Comparison of ENCODE assay signal across 11 cellular contexts in genomic region chr9:79592736-79593493, GRCh38. TPM values are rescaled to one million over a fixed set of nuclear protein-coding genes. Genes with fewer than 3 reads are reported as not detected.
A peak's percentile ranks its signal among the peaks of the same experiment; 100 is the strongest.
DNase-seq lines count a peak whose midpoint lies in the region; ATAC-seq and TF ChIP-seq lines count a peak whose summit lies in the region.
"Had no signal": no experiment of that assay in that cellular context is flagged by ENCODE, and none has a peak within 500 bp of the region (broad histone marks: within the 10 kb centered on the region; RNA-seq: fewer than 3 reads in every experiment).

No MANE protein-coding gene starts in this region.

- intact Hi-C loops in right lobe of liver (cut with DNase I) (no loop called here), left cardiac atrium (cut with DNase I) (no loop called here), prostate gland (cut with DNase I) (no loop called here)

- H3K27ac ChIP-seq in right lobe of liver (no peak overlapping the region), prostate gland (no peak overlapping the region)
- H3K27ac ChIP-seq: lower lobe of right lung had no signal

- H3K36me3 ChIP-seq in right lobe of liver = no peaks in the 10 kb centered on the region
- no peaks in the 10 kb centered on the region for H3K36me3 ChIP-seq in prostate gland
- H3K36me3 ChIP-seq: lower lobe of right lung had no signal

- peaks cover 39% of the 10 kb centered on the region for H3K36me3 Mint-ChIP-seq in T-helper 2 cell treated with Interferon-gamma antibody and Interleukin-4, amounts not matched to agents 5 μg/mL and 100 μg/mL, for 36 hours (ENCODE audit: low read depth)

- no peaks in the 10 kb centered on the region for H3K4me1 ChIP-seq in right lobe of liver
- H3K4me1 ChIP-seq in prostate gland (replicated peaks) = no peaks in the 10 kb centered on the region

- DNase-seq in T-helper 2 cell treated with Interferon-gamma antibody and Interleukin-4, amounts not matched to agents 5 μg/mL and 100 μg/mL, for 36 hours (ENCODE audit: low spot score) = peak; percentile 53
- no peak for DNase-seq in right lobe of liver
- no peak for DNase-seq in left cardiac atrium
- no peak for DNase-seq in prostate gland (ENCODE audit: low spot score)
- no peak for DNase-seq in stimulated activated naive CD4-positive, alpha-beta T cell treated with Interleukin-2 at 50 U/mL for 16 hours (lab: John Stamatoyannopoulos, UW)
- DNase-seq: aorta, lower lobe of right lung, NCI-H226 had no signal

- 58% methylated on average over 4 of the region's 4 CpGs for WGBS in right lobe of liver (ENCODE audit: insufficient coverage, low coverage, low lambda C conversion rate, missing lambda C conversion rate)
- 78% methylated on average over 4 of the region's 4 CpGs for WGBS in prostate gland

- peaks cover 54% of the 10 kb centered on the region for H3K4me1 Mint-ChIP-seq in T-helper 2 cell treated with Interferon-gamma antibody and Interleukin-4, amounts not matched to agents 5 μg/mL and 100 μg/mL, for 36 hours (ENCODE audit: low read depth)

- H3K9me3 ChIP-seq in right lobe of liver (no peaks in the 10 kb centered on the region), prostate gland (no peaks in the 10 kb centered on the region)
- H3K9me3 ChIP-seq: lower lobe of right lung had no signal

- H3K4me3 ChIP-seq in right lobe of liver (no peak overlapping the region), prostate gland (no peak overlapping the region)
- H3K4me3 ChIP-seq: lower lobe of right lung had no signal

- TF ChIP-seq POLR2A in right lobe of liver (IDR thresholded peaks at IDR 0.05) (no peak), prostate gland (IDR thresholded peaks at IDR 0.05) (no peak)

- peaks cover 13% of the 10 kb centered on the region for H3K27me3 Mint-ChIP-seq in T-helper 2 cell treated with Interferon-gamma antibody and Interleukin-4, amounts not matched to agents 5 μg/mL and 100 μg/mL, for 36 hours (ENCODE audit: low read depth)

- H3K9me3 Mint-ChIP-seq in T-helper 2 cell treated with Interferon-gamma antibody and Interleukin-4, amounts not matched to agents 5 μg/mL and 100 μg/mL, for 36 hours = no peaks in the 10 kb centered on the region

- TF ChIP-seq CTCF in right lobe of liver (IDR thresholded peaks at IDR 0.05) = no peak
- TF ChIP-seq CTCF in prostate gland (IDR thresholded peaks at IDR 0.05) = no peak

- peak; percentile 54 for ATAC-seq in GM18498 (IDR thresholded peaks at IDR 0.05; ENCODE audit: unreplicated experiment)
- ATAC-seq in HG02759 (IDR thresholded peaks at IDR 0.05; ENCODE audit: unreplicated experiment) = peak; percentile 70
- ATAC-seq in right lobe of liver = peak in 3 of 4 donors; percentile 23 to 50 (median 48)
- ATAC-seq in GM18861 (IDR thresholded peaks at IDR 0.05; ENCODE audit: unreplicated experiment) = no peak
- ATAC-seq in left cardiac atrium = no peak
- ATAC-seq: lower lobe of right lung had no signal

- H3K4me3 Mint-ChIP-seq in T-helper 2 cell treated with Interferon-gamma antibody and Interleukin-4, amounts not matched to agents 5 μg/mL and 100 μg/mL, for 36 hours = peak overlapping the region; percentile 54

- H3K27ac Mint-ChIP-seq in T-helper 2 cell treated with Interferon-gamma antibody and Interleukin-4, amounts not matched to agents 5 μg/mL and 100 μg/mL, for 36 hours = peak overlapping the region; percentile 3

- H3K27me3 ChIP-seq in right lobe of liver (no peaks in the 10 kb centered on the region), prostate gland (replicated peaks; ENCODE audit: insufficient read depth) (no peaks in the 10 kb centered on the region)

RNA-seq across cellular contexts. Expression of gene TLE4, which starts 21.1 kb away (rescaled TPM):
- 1 to 10 TPM; 2.9 to 8.3 (median 5.7) TPM for total RNA-seq in right lobe of liver
- total RNA-seq in left cardiac atrium = 10 to 100 TPM; 16.2 to 16.3 TPM
- 100 to 1,000 TPM in 1 of 2 donors, 1 to 10 TPM in 1; 9.7 to 130 TPM for total RNA-seq in prostate gland

Comparison
In these comparisons a context has a peak if more than half of its experiments do, and no peak if none do; other contexts are left out.
1. ATAC-seq: peak in GM18498 (single experiment), HG02759 (single experiment) and right lobe of liver (3 of 4); none in GM18861 (single experiment) and left cardiac atrium (0 of 2).